In the genomic region with DNA sequence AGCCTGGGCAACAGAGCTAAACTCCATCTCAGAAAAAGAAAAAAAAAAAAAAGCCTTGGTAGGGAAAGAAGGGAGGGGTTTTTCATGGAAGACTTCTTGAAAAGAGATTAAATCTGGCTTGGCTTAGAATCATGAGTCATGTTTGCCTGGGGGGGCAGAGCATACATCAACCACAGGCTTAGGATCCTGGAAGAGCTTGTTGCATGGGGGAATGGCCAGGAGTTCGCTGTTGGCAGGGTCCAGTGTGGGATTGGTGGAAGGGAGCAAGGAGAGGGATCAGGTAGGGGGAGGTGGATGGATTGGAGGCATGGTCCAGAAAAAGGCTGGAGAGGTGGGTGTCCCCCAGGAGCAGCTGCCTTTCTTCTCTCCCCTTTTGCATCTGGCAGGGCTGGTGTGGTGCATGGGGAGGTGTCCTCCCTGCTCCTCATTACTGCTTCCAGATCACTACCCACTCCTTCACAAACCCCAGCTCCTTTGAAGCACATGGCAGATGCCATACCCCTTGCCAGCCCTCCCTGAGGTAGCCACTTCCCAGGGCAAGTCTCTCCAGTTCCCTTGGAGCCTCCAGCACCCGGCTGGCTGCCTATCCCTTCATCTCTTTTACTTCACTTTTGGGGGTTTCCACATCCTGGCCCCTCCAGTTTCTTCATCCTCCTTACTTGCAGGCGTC, we compare ENCODE assay signal across 14 cellular contexts. TPM values are rescaled to one million over a fixed set of nuclear protein-coding genes. Genes with fewer than 3 reads are reported as not detected.
DNase-seq lines count a peak whose midpoint lies in the region; ATAC-seq and TF ChIP-seq lines count a peak whose summit lies in the region.
"Had no signal": no experiment of that assay in that cellular context is flagged by ENCODE, and none has a peak within 500 bp of the region (broad histone marks: within the 10 kb centered on the region; RNA-seq: fewer than 3 reads in every experiment).

No MANE protein-coding gene starts in this region.

- no peaks in the 10 kb centered on the region for H3K36me3 Mint-ChIP-seq in CD4-positive, alpha-beta T cell (ENCODE audit: low read depth)
- peaks cover 22% of the 10 kb centered on the region for H3K36me3 Mint-ChIP-seq in brain
- H3K36me3 Mint-ChIP-seq: naive thymus-derived CD8-positive, alpha-beta T cell had no signal

- no peaks in the 10 kb centered on the region for H3K9me3 ChIP-seq in CD4-positive, alpha-beta T cell (ENCODE audit: control insufficient read depth, low read length)
- no peaks in the 10 kb centered on the region for H3K9me3 ChIP-seq in OCI-LY7 (ENCODE audit: low read length)

- H3K36me3 ChIP-seq in OCI-LY7 (ENCODE audit: insufficient read depth, low read length) = no peaks in the 10 kb centered on the region

- H3K9me2 ChIP-seq in OCI-LY7 (ENCODE audit: insufficient read depth, low read length) = no peaks in the 10 kb centered on the region

- no peaks in the 10 kb centered on the region for H3K27me3 Mint-ChIP-seq in CD4-positive, alpha-beta T cell
- H3K27me3 Mint-ChIP-seq in brain = peaks cover 12% of the 10 kb centered on the region
- H3K27me3 Mint-ChIP-seq: activated CD8-positive, alpha-beta T cell treated with anti-CD3 and anti-CD28 coated beads for 36 hours; naive thymus-derived CD8-positive, alpha-beta T cell; stimulated activated naive CD8-positive, alpha-beta T cell treated with anti-CD3 and anti-CD28 coated beads, Interleukin-15, amount 100 ng/mL, for 72 hours had no signal

- no peak overlapping the region for H2AFZ ChIP-seq in OCI-LY7 (ENCODE audit: low read length)

- no peaks in the 10 kb centered on the region for H3K79me2 ChIP-seq in OCI-LY7 (ENCODE audit: insufficient read depth, low read depth, low read length)

- peaks cover 10% of the 10 kb centered on the region for H3K4me1 ChIP-seq in OCI-LY7 (ENCODE audit: insufficient read depth, low read length, poor library complexity, severe bottlenecking)

- no peaks in the 10 kb centered on the region for H3K27me3 ChIP-seq in CD4-positive, alpha-beta T cell (ENCODE audit: control insufficient read depth, insufficient read depth, low read length)

- H3K4me3 ChIP-seq in OCI-LY7 (ENCODE audit: low read depth, low read length, poor library complexity, severe bottlenecking) = no peak overlapping the region

- POLR2A ChIA-PET in CD4-positive, alpha-beta T cell (lab: Charles Lee) = interaction anchor here (0.8 kb wide), 1 partner anchor 41 kb away, joined by 3 read pairs; no protein-coding TSS in a partner anchor
- POLR2A ChIA-PET in OCI-LY7 (lab: Charles Lee) = interaction anchor here (0.6 to 1.2 kb wide), 2 partner anchors 11 to 119 kb away, joined by 3 read pairs; no protein-coding TSS in a partner anchor

- no peaks in the 10 kb centered on the region for H3K9me3 Mint-ChIP-seq in CD4-positive, alpha-beta T cell
- peaks cover 0 to 3% (median 0%) of the 10 kb centered on the region in 5 experiments for H3K9me3 Mint-ChIP-seq in brain
- H3K9me3 Mint-ChIP-seq: activated CD8-positive, alpha-beta T cell treated with anti-CD3 and anti-CD28 coated beads for 36 hours; naive thymus-derived CD8-positive, alpha-beta T cell; stimulated activated naive CD8-positive, alpha-beta T cell treated with anti-CD3 and anti-CD28 coated beads, Interleukin-15, amount 100 ng/mL, for 72 hours had no signal

- H3K27ac Mint-ChIP-seq in CD4-positive, alpha-beta T cell = no peak overlapping the region
- H3K27ac Mint-ChIP-seq in brain = peak overlapping the region in 3 of 5 experiments; percentile 17 to 54 (median 46)
- H3K27ac Mint-ChIP-seq: activated CD8-positive, alpha-beta T cell treated with anti-CD3 and anti-CD28 coated beads for 36 hours; stimulated activated naive CD8-positive, alpha-beta T cell treated with anti-CD3 and anti-CD28 coated beads, Interleukin-15, amount 100 ng/mL, for 72 hours had no signal

- intact Hi-C loops in CD4-positive, alpha-beta T cell (cut with DNase I, micrococcal nuclease) = no loop called here
- intact Hi-C loops in OCI-LY7 (cut with micrococcal nuclease; ENCODE audit: unreplicated experiment) = no loop called here

- no peak overlapping the region; the same call in 1 of the 2 replicates for H3K4me2 ChIP-seq in OCI-LY7 (ENCODE audit: low read length)

- no peak for ATAC-seq in CD4-positive, alpha-beta T cell (ENCODE audit: poor library complexity)
- ATAC-seq: activated CD8-positive, alpha-beta T cell treated with anti-CD3 and anti-CD28 coated beads for 36 hours; naive thymus-derived CD8-positive, alpha-beta T cell; stimulated activated naive CD8-positive, alpha-beta T cell treated with anti-CD3 and anti-CD28 coated beads, Interleukin-15, amount 100 ng/mL, for 72 hours had no signal

- H3K4me1 Mint-ChIP-seq in CD4-positive, alpha-beta T cell (ENCODE audit: low read depth) = peaks cover 6% of the 10 kb centered on the region
- peaks cover 34% of the 10 kb centered on the region for H3K4me1 Mint-ChIP-seq in brain

- H3K27ac ChIP-seq in CD4-positive, alpha-beta T cell (ENCODE audit: low read depth, low read length) = no peak overlapping the region
- H3K27ac ChIP-seq in OCI-LY7 (ENCODE audit: low read depth, low read length, poor library complexity, severe bottlenecking) (no peak overlapping the region), substantia nigra (ENCODE audit: low read depth, low read length, poor library complexity, severe bottlenecking) (no peak overlapping the region)
- H3K27ac ChIP-seq: C4-2B had no signal

- TF ChIP-seq CTCF in CD4-positive, alpha-beta T cell (IDR thresholded peaks at IDR 0.05) = no peak
- no peak for TF ChIP-seq CTCF in brain (conservative IDR thresholded peaks at IDR 0.05)
- TF ChIP-seq CTCF in OCI-LY7 (conservative IDR thresholded peaks at IDR 0.05; ENCODE audit: low read length) = no peak

- DNase-seq in CD4-positive, alpha-beta T cell = no peak
- DNase-seq in NCI-H82 (lab: John Stamatoyannopoulos, UW) = peak; percentile 74
- DNase-seq in mesenteric fat pad (ENCODE audit: low spot score) = peak; percentile 74
- no peak for DNase-seq in OCI-LY7 (ENCODE audit: low spot score)
- DNase-seq in substantia nigra (lab: John Stamatoyannopoulos, UW) = no peak
- DNase-seq in NCI-H2227 (lab: John Stamatoyannopoulos, UW; ENCODE audit: unreplicated experiment) = no peak
- no peak for DNase-seq in NCI-H2171 treated with DMSO at 0.1 percent for 48 hours (lab: John Stamatoyannopoulos, UW)
- DNase-seq: activated CD8-positive, alpha-beta T cell treated with anti-CD3 and anti-CD28 coated beads for 36 hours; H7; naive thymus-derived CD8-positive, alpha-beta T cell; NCI-H526; stimulated activated naive CD8-positive, alpha-beta T cell treated with anti-CD3 and anti-CD28 coated beads, Interleukin-15, amount 100 ng/mL, for 72 hours had no signal

- H4K20me1 ChIP-seq in OCI-LY7 (ENCODE audit: insufficient read depth, low read length) = no peaks in the 10 kb centered on the region

- CTCF ChIA-PET in CD4-positive, alpha-beta T cell (lab: Charles Lee) = interaction anchor here (0.9 kb wide), 1 partner anchor 9 kb away, joined by 3 read pairs; no protein-coding TSS in a partner anchor
- CTCF ChIA-PET in OCI-LY7 (lab: Charles Lee; ENCODE audit: unreplicated experiment) = no interaction called here

- H3K4me3 Mint-ChIP-seq in CD4-positive, alpha-beta T cell = peak overlapping the region; percentile 57
- peak overlapping the region in 4 of 5 experiments; percentile 4 to 74 (median 66) for H3K4me3 Mint-ChIP-seq in brain
- H3K4me3 Mint-ChIP-seq: activated CD8-positive, alpha-beta T cell treated with anti-CD3 and anti-CD28 coated beads for 36 hours; stimulated activated naive CD8-positive, alpha-beta T cell treated with anti-CD3 and anti-CD28 coated beads, Interleukin-15, amount 100 ng/mL, for 72 hours had no signal

- no TSS peak for BruUV-seq in OCI-LY7 (replicated peaks; lab: Mats Ljungman, UMichigan)

RNA-seq across cellular contexts. Expression of a gene that starts 2.5 kb away (rescaled TPM):
- total RNA-seq in CD4-positive, alpha-beta T cell = under 1 TPM; 0.16 to 0.42 TPM
- polyA plus RNA-seq in brain (ENCODE audit: insufficient read depth, low read depth, low replicate concordance) = 11.3 TPM
- total RNA-seq in mesenteric fat pad (11.8 TPM), OCI-LY7 (2022) (11.0 and 12.2 TPM in 2 replicates)
- 6.6 and 10.9 TPM in 2 replicates for total RNA-seq in OCI-LY7 (2014; rRNA removed; shearing (Covaris generic))

Comparison
In these comparisons a context has a peak if more than half of its experiments do, and no peak if none do; other contexts are left out.
1. DNase-seq: peak in NCI-H82 (single experiment) and mesenteric fat pad (single experiment); none in CD4-positive, alpha-beta T cell (0 of 10), OCI-LY7 (single experiment), substantia nigra (0 of 49), NCI-H2227 (single experiment) and NCI-H2171 treated with DMSO at 0.1 percent for 48 hours (single experiment).